8 cellular contexts compared by ENCODE assay signal in genomic region chr2:64646007-64646880, GRCh38. TPM values are rescaled to one million over a fixed set of nuclear protein-coding genes. Genes with fewer than 3 reads are reported as not detected.
DNase-seq lines count a peak whose midpoint lies in the region; ATAC-seq, FAIRE-seq and TF ChIP-seq lines count a peak whose summit lies in the region.

No MANE protein-coding gene starts in this region.

- H3K4me1 ChIP-seq in Loucy (ENCODE audit: insufficient read depth, low read length, poor library complexity, severe bottlenecking) (peaks cover 73% of the 10 kb centered on the region), trophoblast cell (ENCODE audit: control insufficient read depth in 1 of 2, insufficient read depth in 2 of 2, low read length in 2 of 2) (peaks cover 24 to 37% of the 10 kb centered on the region in 2 experiments), upper lobe of left lung (peaks cover 32 to 59% (median 45%) of the 10 kb centered on the region in 4 donors)

- H3K9ac ChIP-seq in Loucy (ENCODE audit: low read depth, low read length, poor library complexity, severe bottlenecking) (peak overlapping the region; percentile 64), trophoblast cell (ENCODE audit: low read length) (no peak overlapping the region)

- TF ChIP-seq EP300 in upper lobe of left lung (IDR thresholded peaks at IDR 0.05) = no peak

- peak; percentile 91 for TF ChIP-seq CTCF in D721Med (IDR thresholded peaks at IDR 0.05; ENCODE audit: insufficient read depth, missing control alignments)
- TF ChIP-seq CTCF in Loucy (conservative IDR thresholded peaks at IDR 0.05; ENCODE audit: low read length) = peak; percentile 96
- peak; percentile 65 to 88 (median 80) for TF ChIP-seq CTCF in upper lobe of left lung (IDR thresholded peaks at IDR 0.05)

- H2BK5ac ChIP-seq in trophoblast cell (ENCODE audit: low read depth, low read length, poor library complexity) = no peak overlapping the region

- ATAC-seq in upper lobe of left lung (ENCODE audit: low FRiP score in 2 of 2) (peak in 1 of 2 donors; percentile 58), GM19467 (IDR thresholded peaks at IDR 0.05; ENCODE audit: unreplicated experiment) (no peak)

- H3K79me2 ChIP-seq in Loucy (ENCODE audit: insufficient read depth, low read length) = peaks cover 100% of the 10 kb centered on the region
- H3K79me2 ChIP-seq in trophoblast cell (ENCODE audit: control insufficient read depth, insufficient read depth, low read length, poor library complexity) = peaks cover 19% of the 10 kb centered on the region

- no peak overlapping the region for H3K18ac ChIP-seq in trophoblast cell (ENCODE audit: low read length)

- no peak overlapping the region for H3K27ac ChIP-seq in trophoblast cell (ENCODE audit: low read depth, low read length)
- H3K27ac ChIP-seq in upper lobe of left lung = peak overlapping the region in 2 of 4 donors; percentile 86 to 87

- H3K27me3 ChIP-seq in Loucy (ENCODE audit: insufficient read depth, low read length, poor library complexity, severe bottlenecking) = no peaks in the 10 kb centered on the region
- no peaks in the 10 kb centered on the region for H3K27me3 ChIP-seq in trophoblast cell (ENCODE audit: insufficient read depth, low read length)
- no peaks in the 10 kb centered on the region for H3K27me3 ChIP-seq in upper lobe of left lung

- no peak overlapping the region for H3K14ac ChIP-seq in trophoblast cell (ENCODE audit: low read length)

- peaks cover 2% of the 10 kb centered on the region; the same call in 1 of the 2 replicates for H3K36me3 ChIP-seq in Loucy (ENCODE audit: insufficient read depth, low read length)
- no peaks in the 10 kb centered on the region for H3K36me3 ChIP-seq in trophoblast cell (ENCODE audit: control insufficient read depth in 1 of 2, insufficient read depth in 2 of 2, low read length in 2 of 2)
- H3K36me3 ChIP-seq in upper lobe of left lung = no peaks in the 10 kb centered on the region

- H4K8ac ChIP-seq in trophoblast cell (ENCODE audit: low read depth, low read length) = no peak overlapping the region

- H3K23ac ChIP-seq in trophoblast cell (ENCODE audit: low read length) = no peak overlapping the region

- H3F3A ChIP-seq in Loucy (ENCODE audit: low read depth) = 0 out of 2 replicates have a peak, but pooled peaks cover 8% of the 10 kb centered on the region

- FAIRE-seq in D721Med (lab: Jason Lieb, UNC) = no peak

- no CpG with 5 or more reads among the region's 9 CpGs for WGBS in trophoblast cell (ENCODE audit: extremely low coverage, insufficient coverage, insufficient read length)
- 12 to 14% methylated on average over 9 of the region's 9 CpGs for WGBS in upper lobe of left lung, 2 donors

- no peak overlapping the region for H4K12ac ChIP-seq in trophoblast cell (ENCODE audit: low read depth, low read length)

- H3K9me3 ChIP-seq in Loucy (ENCODE audit: insufficient read depth, low read depth, low read length) (no peaks in the 10 kb centered on the region), trophoblast cell (ENCODE audit: insufficient read depth, low read depth, low read length) (no peaks in the 10 kb centered on the region), upper lobe of left lung (no peaks in the 10 kb centered on the region)

- no peak overlapping the region for H4K91ac ChIP-seq in trophoblast cell (ENCODE audit: low read depth, low read length)

- H3K9me2 ChIP-seq in Loucy (replicated peaks; ENCODE audit: low read depth, low read length) = no peaks in the 10 kb centered on the region

- H3K4me3 ChIP-seq in Loucy (ENCODE audit: low read length, poor library complexity, severe bottlenecking) (peak overlapping the region; percentile 92), trophoblast cell (ENCODE audit: low read depth, low read length) (no peak overlapping the region), upper lobe of left lung (no peak overlapping the region)

- DNase-seq in D721Med (ENCODE audit: insufficient read length, low spot score) (no peak), SHP77 treated with DMSO at 0.1 percent for 48 hours (lab: John Stamatoyannopoulos, UW) (peak; percentile 14), activated gamma-delta T cell (lab: John Stamatoyannopoulos, UW) (peak; percentile 54), globus pallidus (ENCODE audit: low spot score) (peak; percentile 84), trophoblast cell (peak; percentile 84 to 97), upper lobe of left lung (peak; percentile 92)

- H3K4me2 ChIP-seq in Loucy (ENCODE audit: low read depth, low read length, poor library complexity, severe bottlenecking) (peak overlapping the region; percentile 92), trophoblast cell (ENCODE audit: low read length) (no peak overlapping the region)

- peak overlapping the region; percentile 89 for H3K4ac ChIP-seq in trophoblast cell (ENCODE audit: low read depth, low read length)

- H2AFZ ChIP-seq in Loucy (ENCODE audit: low read length) = no peak overlapping the region
- no peak overlapping the region for H2AFZ ChIP-seq in trophoblast cell (ENCODE audit: insufficient read depth, low read length, poor library complexity)

- TF ChIP-seq POLR2A in upper lobe of left lung (IDR thresholded peaks at IDR 0.05) = no peak

- peaks cover 20% of the 10 kb centered on the region for H3K79me1 ChIP-seq in trophoblast cell (ENCODE audit: low read length)

- H2BK12ac ChIP-seq in trophoblast cell (ENCODE audit: low read length) = no peak overlapping the region

- no peak overlapping the region for H2AK5ac ChIP-seq in trophoblast cell (ENCODE audit: low read length)

- H2BK120ac ChIP-seq in trophoblast cell (ENCODE audit: insufficient read depth, low read length, poor library complexity) = no peak overlapping the region

- peaks cover 96% of the 10 kb centered on the region for H4K20me1 ChIP-seq in Loucy (ENCODE audit: insufficient read depth, low read length, poor library complexity, severe bottlenecking)

RNA-seq across cellular contexts. Expression of gene SERTAD2, which starts 7.5 kb away (rescaled TPM):
- polyA plus RNA-seq in trophoblast cell (2013) = 31.5 and 33.8 TPM in 2 replicates
- total RNA-seq in upper lobe of left lung = 10 to 100 TPM; 10.4 to 43.0 (median 20.0) TPM
